In the genomic region with DNA sequence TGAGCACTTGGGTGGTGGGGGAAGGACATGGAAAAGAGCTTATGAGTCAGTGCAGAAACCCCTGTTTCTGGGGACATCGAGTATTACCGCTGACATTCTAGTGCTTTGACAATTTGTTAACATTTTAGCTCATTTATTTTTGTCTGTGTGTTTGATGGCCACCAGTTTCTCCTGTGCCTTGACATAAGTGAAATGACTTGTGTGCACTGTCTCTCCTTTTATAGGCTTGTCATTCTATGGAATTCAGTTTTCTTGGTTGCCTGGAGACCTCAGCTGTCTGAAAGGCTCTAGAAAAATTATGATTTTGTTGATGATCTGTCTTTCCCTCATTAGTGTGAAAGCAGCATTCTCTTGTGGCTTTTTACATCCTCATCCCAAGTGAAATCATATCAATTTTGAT, we compare ENCODE assay signal across 27 cellular contexts.
DNase-seq lines count a peak whose midpoint lies in the region; TF ChIP-seq lines count a peak whose summit lies in the region.
"Had no signal": no experiment of that assay in that cellular context is flagged by ENCODE, and none has a peak within 500 bp of the region (broad histone marks: within the 10 kb centered on the region; RNA-seq: fewer than 3 reads in every experiment).

No MANE protein-coding gene starts in this region.

- TF ChIP-seq RAD21 in neural cell (conservative IDR thresholded peaks at IDR 0.05) = peak; percentile 30

- H3K9ac ChIP-seq in neural cell (ENCODE audit: low read length) = peak overlapping the region; percentile 45
- H3K9ac ChIP-seq: BLaER1; BLaER1 treated with 17β-estradiol and CSF1 and Interleukin-3, amounts not matched to agents 10 nM and 100 nM had no signal

- H3K9me2 ChIP-seq in neural cell (ENCODE audit: insufficient read depth, low read length) = no peaks in the 10 kb centered on the region

- no peaks in the 10 kb centered on the region for H4K20me1 ChIP-seq in neural cell (ENCODE audit: insufficient read depth)
- H4K20me1 ChIP-seq: BLaER1; BLaER1 treated with 17β-estradiol and CSF1 and Interleukin-3, amounts not matched to agents 10 nM and 100 nM had no signal

- no peaks in the 10 kb centered on the region for H3K36me3 ChIP-seq in neural cell (ENCODE audit: insufficient read depth, low read length)
- H3K36me3 ChIP-seq: BE2C; BLaER1; BLaER1 treated with 17β-estradiol and CSF1 and Interleukin-3, amounts not matched to agents 10 nM and 100 nM had no signal

- peak overlapping the region; percentile 87 for H3K27ac ChIP-seq in neural cell (ENCODE audit: low read length)
- H3K27ac ChIP-seq: 22Rv1; A549; BLaER1; BLaER1 treated with 17β-estradiol and CSF1 and Interleukin-3, amounts not matched to agents 10 nM and 100 nM; C4-2B had no signal

- H2AFZ ChIP-seq in neural cell (ENCODE audit: low read depth, low read length) = peak overlapping the region; percentile 16

- no peak for TF ChIP-seq CTCF in neural cell (IDR thresholded peaks at IDR 0.05; ENCODE audit: poor library complexity, severe bottlenecking)

- peak; percentile 91 for TF ChIP-seq EP300 in neural cell (conservative IDR thresholded peaks at IDR 0.05; ENCODE audit: poor library complexity, severe bottlenecking)

- H3K79me2 ChIP-seq in neural cell (replicated peaks; ENCODE audit: insufficient read depth, low read length) = no peaks in the 10 kb centered on the region

- H3K27me3 ChIP-seq in neural cell (ENCODE audit: insufficient read depth, low read depth, low read length) = no peaks in the 10 kb centered on the region
- H3K27me3 ChIP-seq: BE2C; BLaER1; BLaER1 treated with 17β-estradiol and CSF1 and Interleukin-3, amounts not matched to agents 10 nM and 100 nM had no signal

- H3K4me2 ChIP-seq in neural cell (ENCODE audit: low read length) = peak overlapping the region; percentile 11
- H3K4me2 ChIP-seq: A549; BLaER1; BLaER1 treated with 17β-estradiol and CSF1 and Interleukin-3, amounts not matched to agents 10 nM and 100 nM had no signal

- H3K9me3 ChIP-seq in neural cell (ENCODE audit: low read length) = no peaks in the 10 kb centered on the region
- H3K9me3 ChIP-seq: A549, BE2C, BLaER1, Caco-2 had no signal

- H3F3A ChIP-seq in neural cell (ENCODE audit: insufficient read depth, low read length, poor library complexity, severe bottlenecking) = no peaks in the 10 kb centered on the region

- DNase-seq in NCI-H82 (lab: John Stamatoyannopoulos, UW) = no peak
- DNase-seq: 8988T; ACHN; AML-193; BE2C; C1 segment of cervical spinal cord; Caco-2; Calu3; CD4-positive, alpha-beta memory T cell; CD4-positive, alpha-beta T cell; CD4-positive, CD25-positive, alpha-beta regulatory T cell; CD8-positive, alpha-beta memory T cell; CD8-positive, alpha-beta T cell; COR-L47; DMS 273 treated with DMSO at 0.1 percent for 48 hours; DMS153; DMS53; DMS79; DMS79 treated with DMSO at 0.1 percent for 48 hours; DND-41; EL had no signal

- peak overlapping the region; percentile 27 for H3K4me3 ChIP-seq in neural cell (ENCODE audit: low read length)
- H3K4me3 ChIP-seq: A549; BLaER1; BLaER1 treated with 17β-estradiol and CSF1 and Interleukin-3, amounts not matched to agents 10 nM and 100 nM had no signal

TF ChIP-seq in neural cell, 6 proteins besides CTCF, POLR2A, EP300 and RAD21:
- TF ChIP-seq POLR2AphosphoS5 (IDR thresholded peaks at IDR 0.05) (peak; percentile 68), EZH2 (IDR thresholded peaks at IDR 0.05; ENCODE audit: borderline replicate concordance, insufficient read depth, low read length, poor library complexity, severe bottlenecking) (no peak), MXI1 (conservative IDR thresholded peaks at IDR 0.05; ENCODE audit: poor library complexity, severe bottlenecking) (peak; percentile 13), TAF1 (IDR thresholded peaks at IDR 0.05; ENCODE audit: low read depth) (no peak), SMC3 (conservative IDR thresholded peaks at IDR 0.05; ENCODE audit: poor library complexity) (peak; percentile 34)
- TF ChIP-seq, protein P1, sequence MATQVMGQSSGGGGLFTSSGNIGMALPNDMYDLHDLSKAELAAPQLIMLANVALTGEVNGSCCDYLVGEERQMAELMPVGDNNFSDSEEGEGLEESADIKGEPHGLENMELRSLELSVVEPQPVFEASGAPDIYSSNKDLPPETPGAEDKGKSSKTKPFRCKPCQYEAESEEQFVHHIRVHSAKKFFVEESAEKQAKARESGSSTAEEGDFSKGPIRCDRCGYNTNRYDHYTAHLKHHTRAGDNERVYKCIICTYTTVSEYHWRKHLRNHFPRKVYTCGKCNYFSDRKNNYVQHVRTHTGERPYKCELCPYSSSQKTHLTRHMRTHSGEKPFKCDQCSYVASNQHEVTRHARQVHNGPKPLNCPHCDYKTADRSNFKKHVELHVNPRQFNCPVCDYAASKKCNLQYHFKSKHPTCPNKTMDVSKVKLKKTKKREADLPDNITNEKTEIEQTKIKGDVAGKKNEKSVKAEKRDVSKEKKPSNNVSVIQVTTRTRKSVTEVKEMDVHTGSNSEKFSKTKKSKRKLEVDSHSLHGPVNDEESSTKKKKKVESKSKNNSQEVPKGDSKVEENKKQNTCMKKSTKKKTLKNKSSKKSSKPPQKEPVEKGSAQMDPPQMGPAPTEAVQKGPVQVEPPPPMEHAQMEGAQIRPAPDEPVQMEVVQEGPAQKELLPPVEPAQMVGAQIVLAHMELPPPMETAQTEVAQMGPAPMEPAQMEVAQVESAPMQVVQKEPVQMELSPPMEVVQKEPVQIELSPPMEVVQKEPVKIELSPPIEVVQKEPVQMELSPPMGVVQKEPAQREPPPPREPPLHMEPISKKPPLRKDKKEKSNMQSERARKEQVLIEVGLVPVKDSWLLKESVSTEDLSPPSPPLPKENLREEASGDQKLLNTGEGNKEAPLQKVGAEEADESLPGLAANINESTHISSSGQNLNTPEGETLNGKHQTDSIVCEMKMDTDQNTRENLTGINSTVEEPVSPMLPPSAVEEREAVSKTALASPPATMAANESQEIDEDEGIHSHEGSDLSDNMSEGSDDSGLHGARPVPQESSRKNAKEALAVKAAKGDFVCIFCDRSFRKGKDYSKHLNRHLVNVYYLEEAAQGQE (IDR thresholded peaks at IDR 0.05; ENCODE audit: borderline replicate concordance) = peak; percentile 19
